ENCODE assay signal across 8 cellular contexts in genomic region chr6:27617046-27617687, GRCh38.
DNase-seq lines count a peak whose midpoint lies in the region; ATAC-seq and TF ChIP-seq lines count a peak whose summit lies in the region.

No MANE protein-coding gene starts in this region.

- intact Hi-C loops in activated CD4-positive, alpha-beta T cell treated with anti-CD3 and anti-CD28 coated beads, Interleukin-2, amount 10 ng/mL, durations not matched to agents 24 days and 14 days (cut with micrococcal nuclease): no loop called here

- no peak for TF ChIP-seq CTCF in glutamatergic neuron (IDR thresholded peaks at IDR 0.05; ENCODE audit: partially characterized antibody, unreplicated experiment)

- H3K9ac ChIP-seq in stomach smooth muscle (ENCODE audit: low read length in 2 of 2): peak overlapping the region; percentile 30 to 38

- peaks cover 16% of the 10 kb centered on the region for H3K4me1 Mint-ChIP-seq in activated CD4-positive, alpha-beta T cell treated with anti-CD3 and anti-CD28 coated beads, Interleukin-2, amount 10 ng/mL, durations not matched to agents 24 days and 14 days
- peaks cover 5% of the 10 kb centered on the region for H3K4me1 Mint-ChIP-seq in glutamatergic neuron (ENCODE audit: low read depth, unreplicated experiment)

- peaks cover 6% of the 10 kb centered on the region for H3K4me1 ChIP-seq in stomach smooth muscle (ENCODE audit: control insufficient read depth, insufficient read depth, low read length)

- peak overlapping the region; percentile 83 for H3K4me3 Mint-ChIP-seq in activated CD4-positive, alpha-beta T cell treated with anti-CD3 and anti-CD28 coated beads, Interleukin-2, amount 10 ng/mL, durations not matched to agents 24 days and 14 days
- H3K4me3 Mint-ChIP-seq in glutamatergic neuron (ENCODE audit: unreplicated experiment): peak overlapping the region; percentile 98

- DNase-seq in activated CD4-positive, alpha-beta T cell treated with anti-CD3 and anti-CD28 coated beads, Interleukin-2, amount 10 ng/mL, durations not matched to agents 24 days and 14 days: no peak
- no peak for DNase-seq in activated CD4-positive, alpha-beta T cell treated with anti-CD3 and anti-CD28 coated beads, Interleukin-2, amount 50 U/mL, for 4 hours
- DNase-seq in SW480 (ENCODE audit: low spot score): peak; percentile 14
- DNase-seq in glutamatergic neuron: no peak
- no peak for DNase-seq in NCI-H774 (lab: John Stamatoyannopoulos, UW)

- H3K36me3 Mint-ChIP-seq in activated CD4-positive, alpha-beta T cell treated with anti-CD3 and anti-CD28 coated beads, Interleukin-2, amount 10 ng/mL, durations not matched to agents 24 days and 14 days (ENCODE audit: low read depth): no peaks in the 10 kb centered on the region
- no peaks in the 10 kb centered on the region for H3K36me3 Mint-ChIP-seq in glutamatergic neuron (ENCODE audit: unreplicated experiment)

- no peaks in the 10 kb centered on the region for H3K9me3 ChIP-seq in stomach smooth muscle (ENCODE audit: control insufficient read depth in 2 of 2, low read length in 2 of 2)

- no peaks in the 10 kb centered on the region for H3K36me3 ChIP-seq in stomach smooth muscle (ENCODE audit: control insufficient read depth in 2 of 2, insufficient read depth in 2 of 2, low read length in 2 of 2)

- peak overlapping the region; percentile 66 to 73 for H3K4me3 ChIP-seq in stomach smooth muscle (ENCODE audit: low read length in 2 of 2)

- no peak for ATAC-seq in HG03039 (IDR thresholded peaks at IDR 0.05; ENCODE audit: unreplicated experiment)
- ATAC-seq in GM19463 (IDR thresholded peaks at IDR 0.05; ENCODE audit: unreplicated experiment): no peak

- H3K27ac Mint-ChIP-seq in activated CD4-positive, alpha-beta T cell treated with anti-CD3 and anti-CD28 coated beads, Interleukin-2, amount 10 ng/mL, durations not matched to agents 24 days and 14 days: no peak overlapping the region
- peak overlapping the region; percentile 57 for H3K27ac Mint-ChIP-seq in glutamatergic neuron (ENCODE audit: unreplicated experiment)

- no peaks in the 10 kb centered on the region for H3K9me3 Mint-ChIP-seq in activated CD4-positive, alpha-beta T cell treated with anti-CD3 and anti-CD28 coated beads, Interleukin-2, amount 10 ng/mL, durations not matched to agents 24 days and 14 days
- peaks cover 7% of the 10 kb centered on the region for H3K9me3 Mint-ChIP-seq in glutamatergic neuron (ENCODE audit: unreplicated experiment)

- H3K27ac ChIP-seq in stomach smooth muscle (ENCODE audit: low read length): no peak overlapping the region

- peaks cover 39% of the 10 kb centered on the region for H3K27me3 Mint-ChIP-seq in activated CD4-positive, alpha-beta T cell treated with anti-CD3 and anti-CD28 coated beads, Interleukin-2, amount 10 ng/mL, durations not matched to agents 24 days and 14 days
- peaks cover 10% of the 10 kb centered on the region for H3K27me3 Mint-ChIP-seq in glutamatergic neuron (ENCODE audit: unreplicated experiment)

- H3K27me3 ChIP-seq in stomach smooth muscle (ENCODE audit: control insufficient read depth in 1 of 2, insufficient read depth in 2 of 2, low read length in 2 of 2): peaks cover 20 to 30% of the 10 kb centered on the region in 2 donors
